In the genomic region with DNA sequence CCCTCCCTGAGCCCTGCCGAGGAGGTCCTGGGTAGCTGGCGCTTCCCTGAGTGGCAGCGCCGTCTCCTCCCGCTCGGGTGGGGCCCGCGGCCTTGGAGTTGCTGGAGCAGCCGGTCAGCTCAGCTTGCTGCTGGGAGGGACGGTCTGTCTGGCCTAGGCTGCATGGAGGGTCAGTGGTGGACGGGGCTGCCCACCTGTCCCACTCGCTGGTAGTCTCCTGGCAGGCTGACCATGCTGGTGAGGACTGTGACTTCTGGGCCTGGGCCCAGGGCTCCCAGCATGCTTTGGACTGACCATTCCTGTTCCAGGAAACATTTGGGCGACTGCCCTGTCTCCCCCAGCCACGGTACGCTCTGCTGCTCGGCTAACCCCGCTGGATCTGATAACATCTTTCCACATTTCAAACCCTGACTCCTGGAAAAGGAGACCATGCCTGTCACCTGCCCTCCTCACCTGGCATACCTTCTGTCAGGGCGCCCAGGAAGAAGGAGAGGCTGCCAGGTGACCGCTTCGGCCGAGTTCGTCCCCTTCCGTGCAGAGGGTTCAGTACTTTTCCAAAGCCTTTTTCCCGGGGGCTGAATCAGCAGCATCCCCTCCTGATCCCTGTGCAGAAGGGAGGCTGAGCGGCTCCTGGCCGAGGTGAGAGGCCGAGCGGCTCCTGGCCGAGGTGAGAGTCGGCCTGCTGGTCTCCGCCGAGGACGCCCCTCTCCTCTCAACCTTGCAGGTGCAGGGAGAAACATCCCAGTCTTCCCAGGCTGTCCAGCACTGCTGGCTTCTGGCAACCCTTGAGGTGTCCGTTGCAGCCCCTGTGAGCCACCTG, we compare ENCODE assay signal across 15 cellular contexts. TPM values are rescaled to one million over a fixed set of nuclear protein-coding genes. Genes with fewer than 3 reads are reported as not detected.
DNase-seq lines count a peak whose midpoint lies in the region; ATAC-seq and TF ChIP-seq lines count a peak whose summit lies in the region.
"Had no signal": no experiment of that assay in that cellular context is flagged by ENCODE, and none has a peak within 500 bp of the region (broad histone marks: within the 10 kb centered on the region; RNA-seq: fewer than 3 reads in every experiment).

No MANE protein-coding gene starts in this region.

- ATAC-seq in left cardiac atrium (peak; percentile 39 to 40), omental fat pad (ENCODE audit: low FRiP score) (peak; percentile 14), GM19328 (IDR thresholded peaks at IDR 0.05; ENCODE audit: unreplicated experiment) (no peak)
- ATAC-seq in stimulated activated naive CD8-positive, alpha-beta T cell treated with anti-CD3 and anti-CD28 coated beads, Interleukin-15, Interleukin-2, amounts not matched to agents 100 U/mL and 50 U/mL, for 24 hours: no peak
- ATAC-seq: activated CD8-positive, alpha-beta T cell treated with anti-CD3 and anti-CD28 coated beads for 36 hours had no signal

- H3K9me3 ChIP-seq in adrenal gland (replicated peaks in 1 of 3): no peaks in the 10 kb centered on the region
- no peaks in the 10 kb centered on the region for H3K9me3 ChIP-seq in transverse colon

- H3K4me1 ChIP-seq in adrenal gland (replicated peaks in 1 of 2): peaks cover 3 to 23% of the 10 kb centered on the region in 2 donors
- H3K4me1 ChIP-seq in transverse colon: peaks cover 29 to 55% (median 45%) of the 10 kb centered on the region in 4 donors

- 76 to 84% (median 81%) methylated on average over 9 to 34 of the region's 34 CpGs for WGBS in adrenal gland, 4 donors
- 71% methylated on average over 31 of the region's 34 CpGs; no CpG with 5 or more reads in 1 of the 2 donors for WGBS in transverse colon (ENCODE audit: low coverage in 1 of 2), 2 donors

- DNase-seq in adrenal gland: peak in 3 of 7 donors; percentile 57 to 60 (median 60)
- DNase-seq in left cardiac atrium: peak; percentile 60
- DNase-seq in omental fat pad (ENCODE audit: low spot score): no peak
- DNase-seq in transverse colon: no peak
- DNase-seq in Kasumi-1 (lab: John Stamatoyannopoulos, UW): no peak
- DNase-seq in stimulated activated naive CD8-positive, alpha-beta T cell treated with anti-CD3 and anti-CD28 coated beads, Interleukin-15, Interleukin-2, amounts not matched to agents 100 U/mL and 50 U/mL, for 24 hours: no peak
- DNase-seq in activated CD4-positive, CD25-positive, alpha-beta regulatory T cell treated with anti-CD3 and anti-CD28 coated beads, Interleukin-2, amount 50 U/mL, for 72 hours: no peak
- DNase-seq: activated CD8-positive, alpha-beta T cell treated with anti-CD3 and anti-CD28 coated beads for 36 hours; CD4-positive, CD25-positive, alpha-beta regulatory T cell; NCI-H1417 treated with DMSO at 0.1 percent for 48 hours; occipital lobe; stimulated activated CD4-positive, alpha-beta T cell treated with anti-CD3 and anti-CD28 coated beads, Interleukin-2, amount 100 ng/mL, for 24 hours had no signal

- no peaks in the 10 kb centered on the region for H3K27me3 ChIP-seq in adrenal gland
- H3K27me3 ChIP-seq in transverse colon: no peaks in the 10 kb centered on the region

- H3K4me3 ChIP-seq in adrenal gland: no peak overlapping the region
- H3K4me3 ChIP-seq in transverse colon: no peak overlapping the region
- H3K4me3 ChIP-seq: lung had no signal

- in situ Hi-C loops in transverse colon (cut with MboI; ENCODE audit: low pct_ligation_motif_present in 1 of 4, low pct_unique_long_range_greater_than_20kb in 1 of 4, low sequenced_read_pairs in 3 of 4): no loop called here

- TF ChIP-seq POLR2A in adrenal gland (IDR thresholded peaks at IDR 0.05) (no peak), transverse colon (IDR thresholded peaks at IDR 0.05) (no peak)

- H3K36me3 ChIP-seq in adrenal gland (replicated peaks in 1 of 2): no peaks in the 10 kb centered on the region
- no peaks in the 10 kb centered on the region for H3K36me3 ChIP-seq in transverse colon

- no peak for TF ChIP-seq CTCF in adrenal gland (IDR thresholded peaks at IDR 0.05)
- TF ChIP-seq CTCF in omental fat pad (IDR thresholded peaks at IDR 0.05): no peak
- no peak for TF ChIP-seq CTCF in transverse colon (IDR thresholded peaks at IDR 0.05)

- intact Hi-C loops in adrenal gland (cut with DNase I): no loop called here
- intact Hi-C loops in left cardiac atrium (cut with DNase I): no loop called here
- intact Hi-C loops in transverse colon (cut with DNase I; ENCODE audit: low total_unique reads): no loop called here

- no peak for TF ChIP-seq EP300 in transverse colon (IDR thresholded peaks at IDR 0.05; ENCODE audit: low read depth)

- H3K27ac ChIP-seq in adrenal gland (peak overlapping the region in 3 of 5 donors; percentile 11 to 78 (median 52)), transverse colon (peak overlapping the region; percentile 83 to 92 (median 86))

RNA-seq across cellular contexts. Expression of a gene that starts 43.4 kb away (rescaled TPM):
- 10 to 100 TPM; 21.4 to 57.9 (median 38.8) TPM for total RNA-seq in adrenal gland
- polyA plus RNA-seq in adrenal gland: 10 to 100 TPM in 2 of 3 donors, 1 to 10 TPM in 1; 7.5 to 31.0 (median 24.0) TPM
- 10 to 100 TPM; 30.7 to 62.5 TPM for total RNA-seq in left cardiac atrium
- total RNA-seq in omental fat pad: 100 to 1,000 TPM in 1 of 4 donors, 10 to 100 TPM in 3; 25.5 to 119 (median 35.8) TPM
- total RNA-seq in transverse colon: 10 to 100 TPM; 10.5 to 62.3 (median 23.5) TPM
- total RNA-seq: CD4-positive, CD25-positive, alpha-beta regulatory T cell had no signal
- polyA plus RNA-seq: CD4-positive, CD25-positive, alpha-beta regulatory T cell had no signal

RNA-seq across cellular contexts. Expression of a gene that starts 54.2 kb away (rescaled TPM):
- total RNA-seq in adrenal gland (not detected), left cardiac atrium (not detected), omental fat pad (not detected), transverse colon (not detected)
- polyA plus RNA-seq in adrenal gland: not detected
- total RNA-seq: activated CD8-positive, alpha-beta T cell treated with anti-CD3 and anti-CD28 coated beads for 36 hours; CD4-positive, CD25-positive, alpha-beta regulatory T cell; lung; NCI-H460; occipital lobe had no signal
- polyA plus RNA-seq: CD4-positive, CD25-positive, alpha-beta regulatory T cell; lung had no signal

Comparison
In these comparisons a context has a peak if more than half of its experiments do, and no peak if none do; other contexts are left out.
1. ATAC-seq: peak in left cardiac atrium (2 of 2) and omental fat pad (single experiment); none in GM19328 (single experiment) and stimulated activated naive CD8-positive, alpha-beta T cell treated with anti-CD3 and anti-CD28 coated beads, Interleukin-15, Interleukin-2, amounts not matched to agents 100 U/mL and 50 U/mL, for 24 hours (single experiment).